Comparison of ENCODE assay signal across 18 cellular contexts in genomic region chr1:29679316-29679715, GRCh38.
"Had no signal": no experiment of that assay in that cellular context is flagged by ENCODE, and none has a peak within 500 bp of the region (broad histone marks: within the 10 kb centered on the region; RNA-seq: fewer than 3 reads in every experiment).

No MANE protein-coding gene starts in this region.

- DNase-seq: activated CD4-positive, alpha-beta T cell treated with anti-CD3 and anti-CD28 coated beads, Interleukin-2, amount 50 U/mL, for 48 hours; activated T-cell treated with anti-CD3 and anti-CD28 coated beads, Interleukin-2, amount 50 U/mL, for 24 hours; aorta; brain microvascular endothelial cell; central memory CD4-positive, alpha-beta T cell; effector memory CD4-positive, alpha-beta T cell; foreskin melanocyte; immature natural killer cell; left ventricle myocardium superior; mesendoderm; naive B cell; occipital lobe; stimulated activated CD4-positive, alpha-beta T cell treated with anti-CD3 and anti-CD28 coated beads, Interleukin-2, amount 100 ng/mL, for 48 hours; stimulated activated naive CD4-positive, alpha-beta T cell treated with Interleukin-2 at 50 U/mL for 16 hours; T-helper 9 cell had no signal

- ATAC-seq: activated naive CD4-positive, alpha-beta T cell treated with anti-CD3 and anti-CD28 coated beads, Interleukin-2, amount 50 U/mL, for 72 hours; activated T-helper 17 cell treated with anti-CD3 and anti-CD28 coated beads, Interleukin-2, amount 50 U/mL, for 72 hours; left ventricle myocardium superior; WTC11 had no signal
